Comparison of ENCODE assay signal across 33 cellular contexts in genomic region chrX:66019974-66020373, GRCh38. TPM values are rescaled to one million over a fixed set of nuclear protein-coding genes. Genes with fewer than 3 reads are reported as not detected.
DNase-seq lines count a peak whose midpoint lies in the region; ATAC-seq, FAIRE-seq and TF ChIP-seq lines count a peak whose summit lies in the region.
"Had no signal": no experiment of that assay in that cellular context is flagged by ENCODE, and none has a peak within 500 bp of the region (broad histone marks: within the 10 kb centered on the region; RNA-seq: fewer than 3 reads in every experiment).

No MANE protein-coding gene starts in this region.

- H3K27ac ChIP-seq in CD4-positive, alpha-beta T cell (ENCODE audit: low read depth, low read length) = no peak overlapping the region
- H3K27ac ChIP-seq in endodermal cell (ENCODE audit: low read depth, low read length) = no peak overlapping the region
- H3K27ac ChIP-seq: brain microvascular endothelial cell, C4-2B, KMS-11, lower lobe of right lung, ovary, PC-9 had no signal

- H3K4me3 ChIP-seq in endodermal cell (ENCODE audit: low read length) = no peak overlapping the region
- H3K4me3 ChIP-seq: lower lobe of right lung, ovary, PC-9 had no signal

- POLR2A ChIA-PET in CD4-positive, alpha-beta T cell (lab: Charles Lee) = no interaction called here

- peaks cover 81% of the 10 kb centered on the region for H3K4me1 Mint-ChIP-seq in CD4-positive, alpha-beta T cell (ENCODE audit: low read depth)
- H3K4me1 Mint-ChIP-seq in T-helper 17 cell (peaks cover 39% of the 10 kb centered on the region), naive B cell (peaks cover 63 to 95% (median 76%) of the 10 kb centered on the region in 3 donors), endodermal cell (no peaks in the 10 kb centered on the region)
- H3K4me1 Mint-ChIP-seq: nephron progenitor cell had no signal

- intact Hi-C loops in CD4-positive, alpha-beta T cell (cut with DNase I, micrococcal nuclease) = loop anchor here in 1 of 2 experiments (10.0 kb wide), 1 partner anchor 325 kb away; no protein-coding TSS in a partner anchor

- H3K4me3 Mint-ChIP-seq in CD4-positive, alpha-beta T cell = no peak overlapping the region
- H3K4me3 Mint-ChIP-seq in T-helper 17 cell (no peak overlapping the region), naive B cell (peak overlapping the region; percentile 10 to 96 (median 70)), endodermal cell (no peak overlapping the region)
- H3K4me3 Mint-ChIP-seq: activated T-cell treated with anti-CD3 and anti-CD28 coated beads, Interleukin-2, amount 50 U/mL, for 4 hours; nephron progenitor cell; stimulated activated effector memory CD8-positive, alpha-beta T cell treated with anti-CD3 and anti-CD28 coated beads, Interleukin-12 subunit alpha, Interleukin-12 subunit beta, amount 100 ng/mL, for 72 hours had no signal

- H3K36me3 ChIP-seq in endodermal cell (ENCODE audit: control insufficient read depth, insufficient read depth, low read length) = no peaks in the 10 kb centered on the region
- H3K36me3 ChIP-seq: brain microvascular endothelial cell, lower lobe of right lung, ovary had no signal

- CTCF ChIA-PET in CD4-positive, alpha-beta T cell (lab: Charles Lee) = no interaction called here

- DNase-seq in CD4-positive, alpha-beta T cell = no peak
- DNase-seq in GM19239 (ENCODE audit: insufficient read length, low spot score) = no peak
- no peak for DNase-seq in T-helper 17 cell
- no peak for DNase-seq in naive B cell
- no peak for DNase-seq in endodermal cell
- no peak for DNase-seq in activated effector memory CD4-positive, alpha-beta T cell treated with anti-CD3 and anti-CD28 coated beads, Interleukin-2, amount 50 U/mL, for 16 hours
- DNase-seq: activated CD4-positive, alpha-beta T cell treated with anti-CD3 and anti-CD28 coated beads, Interleukin-2, amount 10 ng/mL, durations not matched to agents 7 days and 5 days; activated T-cell treated with anti-CD3 and anti-CD28 coated beads, Interleukin-2, amount 50 U/mL, for 4 hours; brain microvascular endothelial cell; heart right ventricle; lower lobe of right lung; MM.1S; NCI-H1417 treated with DMSO at 0.1 percent for 48 hours; NCI-H2081 treated with DMSO at 0.1 percent for 48 hours; NCI-H2227 treated with DMSO at 0.1 percent for 48 hours; NCI-H526; nephron progenitor cell; NK-92 treated with Interleukin-12 subunit alpha and Interleukin-12 subunit beta, amount 100 ng/mL, for 24 hours; ovary; PC-9; SK-N-SH; T1000 had no signal

- 84 to 93% methylated on average over 2 of the region's 2 CpGs for WGBS in endodermal cell (ENCODE audit: insufficient coverage in 1 of 2, insufficient read length in 1 of 2), 2 experiments

- H3K36me3 Mint-ChIP-seq in CD4-positive, alpha-beta T cell (ENCODE audit: low read depth) = no peaks in the 10 kb centered on the region
- H3K36me3 Mint-ChIP-seq in T-helper 17 cell (ENCODE audit: low read depth) (no peaks in the 10 kb centered on the region), naive B cell (peaks cover 24 to 29% of the 10 kb centered on the region in 2 donors), endodermal cell (ENCODE audit: low read depth) (no peaks in the 10 kb centered on the region)
- H3K36me3 Mint-ChIP-seq: stimulated activated effector memory CD8-positive, alpha-beta T cell treated with anti-CD3 and anti-CD28 coated beads, Interleukin-12 subunit alpha, Interleukin-12 subunit beta, amount 100 ng/mL, for 72 hours had no signal

- no peaks in the 10 kb centered on the region for H3K27me3 ChIP-seq in CD4-positive, alpha-beta T cell (ENCODE audit: control insufficient read depth, insufficient read depth, low read length)
- no peaks in the 10 kb centered on the region for H3K27me3 ChIP-seq in endodermal cell (ENCODE audit: control insufficient read depth, insufficient read depth, low read length, poor library complexity, severe bottlenecking)
- H3K27me3 ChIP-seq: brain microvascular endothelial cell, ovary had no signal

- H3K27me3 Mint-ChIP-seq in CD4-positive, alpha-beta T cell = no peaks in the 10 kb centered on the region
- H3K27me3 Mint-ChIP-seq in T-helper 17 cell (no peaks in the 10 kb centered on the region), naive B cell (no peaks in the 10 kb centered on the region), endodermal cell (ENCODE audit: insufficient read depth) (peaks cover 3% of the 10 kb centered on the region)
- H3K27me3 Mint-ChIP-seq: activated CD4-positive, alpha-beta T cell treated with anti-CD3 and anti-CD28 coated beads, Interleukin-2, amount 10 ng/mL, durations not matched to agents 7 days and 5 days had no signal

- no peaks in the 10 kb centered on the region for H3K4me1 ChIP-seq in endodermal cell (ENCODE audit: control insufficient read depth, insufficient read depth, low read length)
- H3K4me1 ChIP-seq: lower lobe of right lung had no signal

- no peak for TF ChIP-seq CTCF in CD4-positive, alpha-beta T cell (IDR thresholded peaks at IDR 0.05)
- TF ChIP-seq CTCF in endodermal cell (conservative IDR thresholded peaks at IDR 0.05) = no peak

- H3K9me3 Mint-ChIP-seq in CD4-positive, alpha-beta T cell = no peaks in the 10 kb centered on the region
- H3K9me3 Mint-ChIP-seq in naive B cell (peaks cover 0 to 8% (median 0%) of the 10 kb centered on the region in 7 donors), endodermal cell (peaks cover 31% of the 10 kb centered on the region)
- H3K9me3 Mint-ChIP-seq: activated T-cell treated with anti-CD3 and anti-CD28 coated beads, Interleukin-2, amount 50 U/mL, for 4 hours; stimulated activated effector memory CD8-positive, alpha-beta T cell treated with anti-CD3 and anti-CD28 coated beads, Interleukin-12 subunit alpha, Interleukin-12 subunit beta, amount 100 ng/mL, for 72 hours had no signal

- H3K9me3 ChIP-seq in CD4-positive, alpha-beta T cell (ENCODE audit: control insufficient read depth, low read length) = no peaks in the 10 kb centered on the region
- H3K9me3 ChIP-seq in T-helper 17 cell (ENCODE audit: control insufficient read depth, low read length, poor library complexity, severe bottlenecking) (no peaks in the 10 kb centered on the region), endodermal cell (ENCODE audit: control insufficient read depth, low read length) (no peaks in the 10 kb centered on the region)
- H3K9me3 ChIP-seq: heart right ventricle, lower lobe of right lung, ovary, SK-N-SH had no signal

- H3K27ac Mint-ChIP-seq in CD4-positive, alpha-beta T cell = peak overlapping the region; percentile 75
- H3K27ac Mint-ChIP-seq in T-helper 17 cell (peak overlapping the region; percentile 5), naive B cell (peak overlapping the region in 5 of 6 donors; percentile 62 to 91 (median 84)), endodermal cell (no peak overlapping the region)
- H3K27ac Mint-ChIP-seq: nephron progenitor cell had no signal

- peak; percentile 93 for FAIRE-seq in GM19239 (lab: Jason Lieb, UNC)
- FAIRE-seq: frontal cortex had no signal

- H3K9ac ChIP-seq in endodermal cell (ENCODE audit: extremely low read depth, low read length, poor library complexity, severe bottlenecking) = no peak overlapping the region
- H3K9ac ChIP-seq: KMS-11, SK-N-SH had no signal

- no peak for ATAC-seq in CD4-positive, alpha-beta T cell (ENCODE audit: poor library complexity)
- no peak for ATAC-seq in T-helper 17 cell
- no peak for ATAC-seq in naive B cell (ENCODE audit: low read depth in 2 of 2)
- ATAC-seq in HG03280 (IDR thresholded peaks at IDR 0.05; ENCODE audit: unreplicated experiment) = no peak
- ATAC-seq in HG03469 (IDR thresholded peaks at IDR 0.05; ENCODE audit: unreplicated experiment) = no peak
- ATAC-seq: activated T-cell treated with anti-CD3 and anti-CD28 coated beads, Interleukin-2, amount 50 U/mL, for 4 hours; heart right ventricle; Right ventricle myocardium inferior; stimulated activated effector memory CD8-positive, alpha-beta T cell treated with anti-CD3 and anti-CD28 coated beads, Interleukin-12 subunit alpha, Interleukin-12 subunit beta, amount 100 ng/mL, for 72 hours had no signal

RNA-seq across cellular contexts. Expression of gene VSIG4, which starts 19.9 kb away (rescaled TPM):
- total RNA-seq in CD4-positive, alpha-beta T cell = under 1 TPM in 1 of 2 experiments, not detected in 1; 0.11 TPM
- total RNA-seq in T-helper 17 cell = under 1 TPM in 1 of 2 donors, not detected in 1; 0.60 TPM
- under 1 TPM in 2 of 6 donors, not detected in 4; 0.21 to 0.40 TPM for polyA plus RNA-seq in naive B cell (ENCODE audit: low read depth in 6 of 6)
- total RNA-seq in endodermal cell = not detected
- polyA plus RNA-seq in endodermal cell (2013, experiment 1 of 2) = not detected
- not detected for polyA plus RNA-seq in endodermal cell (2013, experiment 2 of 2)
- total RNA-seq: activated CD4-positive, alpha-beta T cell treated with anti-CD3 and anti-CD28 coated beads, Interleukin-2, amount 10 ng/mL, durations not matched to agents 7 days and 5 days; chondrocyte; Daoy; H4; PC-9; renal cortical epithelial cell had no signal
- polyA plus RNA-seq: SK-N-SH had no signal

Comparison
In these comparisons a context has a peak if more than half of its experiments do, and no peak if none do; other contexts are left out.
1. H3K4me3 Mint-ChIP-seq: peak in naive B cell (8 of 8); none in CD4-positive, alpha-beta T cell (single experiment), T-helper 17 cell (single experiment) and endodermal cell (single experiment).